ENCODE assay signal across 1 cellular context in the genomic region with DNA sequence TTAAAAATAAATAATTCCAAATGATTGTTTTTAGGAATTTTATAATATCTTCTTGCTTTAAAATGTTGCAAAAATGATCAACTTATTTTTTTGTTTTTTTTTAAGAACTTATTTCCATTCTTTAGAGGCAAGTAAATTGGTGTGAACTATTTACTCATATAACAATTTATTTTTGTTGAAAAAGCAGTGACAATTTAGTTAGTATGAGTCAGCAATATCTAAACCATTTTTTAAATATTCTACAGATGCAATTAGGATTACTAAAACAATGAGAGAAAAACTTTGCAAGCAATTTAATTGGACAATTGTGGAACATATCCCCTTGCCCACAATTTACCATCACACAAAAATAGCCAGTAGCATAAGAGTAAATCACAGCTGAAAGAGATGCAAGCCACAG.
TF ChIP-seq lines count a peak whose summit lies in the region.

No MANE protein-coding gene starts in this region.

TF ChIP-seq in HepG2, 621 proteins besides CTCF, POLR2A, EP300 and RAD21 (continued from another document):
- TF ChIP-seq MAFK (conservative IDR thresholded peaks at IDR 0.05 in 1 of 2, IDR thresholded peaks at IDR 0.05 in 1 of 2; ENCODE audit: low read length in 2 of 2) (peak in 1 of 2 experiments; percentile 62; a peak in 2 of 4 replicates), KLF13 (CRISPR knock-in tag; IDR thresholded peaks at IDR 0.05) (no peak), NONO (IDR thresholded peaks at IDR 0.05) (no peak), NONO (CRISPR knock-in tag; conservative IDR thresholded peaks at IDR 0.05) (no peak), KAT8 (CRISPR knock-in tag; IDR thresholded peaks at IDR 0.05) (no peak)
